ENCODE assay signal across 8 cellular contexts in the genomic region with DNA sequence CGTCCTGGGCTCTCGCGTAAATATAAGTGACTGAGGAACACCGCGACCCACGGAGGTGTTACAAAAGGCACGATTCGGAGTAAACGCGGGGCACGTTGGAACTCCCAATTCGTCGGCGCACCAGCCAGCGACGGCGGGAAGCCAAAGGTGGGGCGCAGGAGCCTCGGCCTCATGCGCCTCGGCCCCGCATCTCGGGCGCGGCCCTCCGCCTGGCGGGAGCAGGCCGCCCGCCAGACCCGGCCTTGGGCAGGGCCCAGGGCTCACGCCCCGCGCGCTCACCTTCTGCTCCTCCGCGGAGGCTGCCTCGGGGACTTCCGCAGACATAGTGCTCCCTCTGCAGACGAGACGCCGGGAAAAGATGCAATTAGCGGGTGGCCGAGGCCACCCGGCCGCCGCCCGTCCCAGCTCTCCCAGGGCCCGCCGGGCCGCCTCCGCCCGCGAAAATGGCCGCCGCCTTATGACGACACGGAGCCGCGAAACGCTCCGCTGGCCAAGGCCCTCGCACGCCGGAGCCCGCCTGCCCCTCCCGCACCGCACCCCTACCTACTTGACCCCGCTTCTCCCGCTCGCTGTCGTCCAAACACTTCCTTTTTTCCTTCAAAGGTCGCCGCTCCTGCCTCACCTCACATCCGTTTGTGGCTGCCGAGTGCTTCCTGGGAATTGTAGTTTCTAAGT. TPM values are rescaled to one million over a fixed set of nuclear protein-coding genes. Genes with fewer than 3 reads are reported as not detected.
DNase-seq lines count a peak whose midpoint lies in the region; ATAC-seq and TF ChIP-seq lines count a peak whose summit lies in the region.

A gene with protein sequence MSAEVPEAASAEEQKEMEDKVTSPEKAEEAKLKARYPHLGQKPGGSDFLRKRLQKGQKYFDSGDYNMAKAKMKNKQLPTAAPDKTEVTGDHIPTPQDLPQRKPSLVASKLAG (minus strand): TSS at position 462 of the 675 bp plus-strand sequence. CDS start 138 bp downstream, at position 324.

- CTCF ChIA-PET in T-cell (lab: Charles Lee): no interaction called here

- intact Hi-C loops in heart left ventricle (cut with DNase I): loop anchor here in 5 of 10 donors (2.0 to 10.0 kb wide), 5 partner anchors 41 to 314 kb away; a partner anchor contains a TSS
- intact Hi-C loops in posterior vena cava (cut with DNase I): no loop called here
- intact Hi-C loops in upper lobe of right lung (cut with DNase I): no loop called here

- H3K27me3 Mint-ChIP-seq in T-cell: no peaks in the 10 kb centered on the region

- H3K36me3 ChIP-seq in heart left ventricle: peaks cover 0 to 4% (median 0%) of the 10 kb centered on the region in 9 donors
- H3K36me3 ChIP-seq in upper lobe of right lung: no peaks in the 10 kb centered on the region

- peak within 1 kb of the TSS; percentile 98 to 99 for H3K27ac Mint-ChIP-seq in T-cell

- peaks cover under 1% of the 10 kb centered on the region for H3K36me3 Mint-ChIP-seq in T-cell

- peak; percentile 74 to 94 (median 86) for DNase-seq in NCI-H1417 (lab: John Stamatoyannopoulos, UW)
- DNase-seq in T-cell: peak; percentile 50 to 78 (median 68)
- peak; percentile 88 to 94 (median 90) for DNase-seq in heart left ventricle
- peak; percentile 94 for DNase-seq in posterior vena cava (ENCODE audit: low spot score)
- DNase-seq in upper lobe of right lung: peak; percentile 96

- peak in 1 of 2 donors; percentile 76 for TF ChIP-seq POLR2A in heart left ventricle (IDR thresholded peaks at IDR 0.05)

- H3K4me1 Mint-ChIP-seq in T-cell: peaks cover 41 to 44% (median 41%) of the 10 kb centered on the region in 3 donors

- 0% methylated on average over 72 to 75 of the region's 75 CpGs for WGBS in adipose tissue, 3 donors
- whole genome bisulfite sequencing in heart left ventricle, 4 donors: 0 to 1% (median 0%) methylated on average over 62 to 75 of the region's 75 CpGs

- TF ChIP-seq CTCF in GM12874 (IDR thresholded peaks at IDR 0.05; ENCODE audit: insufficient read depth, low read depth, low read length): 0 out of 2 replicates have a peak, but pooled peaks have one; percentile 11
- peak in 8 of 12 donors; percentile 9 to 49 (median 21) for TF ChIP-seq CTCF in heart left ventricle (IDR thresholded peaks at IDR 0.05)
- no peak for TF ChIP-seq CTCF in upper lobe of right lung (IDR thresholded peaks at IDR 0.05)

- H3K9me3 ChIP-seq in heart left ventricle (no peaks in the 10 kb centered on the region), upper lobe of right lung (no peaks in the 10 kb centered on the region)

- no peaks in the 10 kb centered on the region for H3K9me3 Mint-ChIP-seq in T-cell

- H3K27ac ChIP-seq in adipose tissue (ENCODE audit: low read depth, low read length) (peak within 1 kb of the TSS; percentile 68), heart left ventricle (peak within 1 kb of the TSS; percentile 78 to 96 (median 94)), upper lobe of right lung (peak within 1 kb of the TSS; percentile 93)

- H3K27me3 ChIP-seq in heart left ventricle (no peaks in the 10 kb centered on the region), upper lobe of right lung (no peaks in the 10 kb centered on the region)

- POLR2A ChIA-PET in T-cell (lab: Charles Lee): interaction anchor here in 1 of 2 donors (0.6 kb wide), 1 partner anchor 18 kb away, joined by 3 read pairs; no protein-coding TSS in a partner anchor

- H3K4me3 ChIP-seq in heart left ventricle (peak within 1 kb of the TSS; percentile 63 to 94 (median 77)), upper lobe of right lung (peak within 1 kb of the TSS; percentile 89)

- peak; percentile 65 for ATAC-seq in HG02763 (IDR thresholded peaks at IDR 0.05; ENCODE audit: unreplicated experiment)
- peak; percentile 76 to 83 (median 80) for ATAC-seq in T-cell (replicated peaks in 1 of 4)
- ATAC-seq in heart left ventricle: peak; percentile 80 to 96 (median 92)
- peak; percentile 96 for ATAC-seq in upper lobe of right lung

- H3K4me1 ChIP-seq in heart left ventricle (peaks cover 2 to 49% (median 33%) of the 10 kb centered on the region in 12 donors), upper lobe of right lung (peaks cover 31% of the 10 kb centered on the region)

- peak within 1 kb of the TSS; percentile 91 to 95 (median 93) for H3K4me3 Mint-ChIP-seq in T-cell

RNA-seq across cellular contexts. Expression of the gene that starts here (rescaled TPM):
- 100 to 1,000 TPM in 2 of 5 donors, 10 to 100 TPM in 3; 84.1 to 106 (median 95.9) TPM for total RNA-seq in T-cell
- 10 to 100 TPM; 14.8 to 48.6 (median 39.3) TPM for polyA plus RNA-seq in adipose tissue
- total RNA-seq in heart left ventricle: 100 to 1,000 TPM in 7 of 9 donors, 10 to 100 TPM in 2; 77.2 to 182 (median 147) TPM
- 100 to 1,000 TPM in 1 of 2 donors, 10 to 100 TPM in 1; 28.5 to 122 TPM for polyA plus RNA-seq in heart left ventricle
- 100 to 1,000 TPM; 118 to 176 TPM for total RNA-seq in posterior vena cava
- total RNA-seq in upper lobe of right lung: 156 TPM

Comparison
In these comparisons a context has a peak if more than half of its experiments do, and no peak if none do; other contexts are left out.
1. Peak in every context shown above with its lines: DNase-seq, ATAC-seq, H3K4me3 ChIP-seq and H3K27ac ChIP-seq.